8 cellular contexts compared by ENCODE assay signal in the genomic region with DNA sequence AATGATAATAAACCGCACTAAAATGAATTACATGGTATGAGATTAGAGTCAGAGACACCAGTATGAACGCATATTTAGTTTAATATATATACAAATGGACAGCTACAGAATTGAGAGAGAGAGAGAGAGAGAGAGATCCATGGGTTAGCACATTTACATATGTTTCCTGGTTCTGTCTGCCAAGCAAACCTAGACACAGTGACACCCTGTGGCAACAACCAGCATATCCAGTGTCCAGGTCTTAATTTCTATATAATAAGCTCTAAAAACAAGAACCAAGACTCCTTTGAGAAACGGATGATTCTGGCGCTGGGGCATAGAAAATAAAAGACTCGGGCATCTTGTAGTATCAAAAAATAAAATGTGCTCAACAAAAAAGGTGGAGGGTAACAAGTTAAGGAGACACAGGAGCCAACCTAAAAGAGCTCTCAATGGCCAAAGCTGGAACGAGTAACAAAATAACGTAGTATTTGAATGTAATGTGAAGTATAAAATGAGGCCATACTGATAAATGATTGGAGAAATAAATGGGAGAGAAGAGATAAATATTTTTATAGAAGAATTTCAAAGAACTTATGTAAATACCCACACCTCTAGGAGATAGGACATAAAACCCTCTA.
DNase-seq lines count a peak whose midpoint lies in the region; ATAC-seq and TF ChIP-seq lines count a peak whose summit lies in the region.

No MANE protein-coding gene starts in this region.

- TF ChIP-seq CTCF in heart right ventricle (IDR thresholded peaks at IDR 0.05), result peak in 8 of 9 donors; percentile 5 to 65 (median 54)

- ATAC-seq in GM19397 (IDR thresholded peaks at IDR 0.05; ENCODE audit: unreplicated experiment) (peak; percentile 84), HG03439 (IDR thresholded peaks at IDR 0.05; ENCODE audit: unreplicated experiment) (peak; percentile 83), heart right ventricle (peak in 4 of 8 donors; percentile 41 to 59 (median 46))
- ATAC-seq in activated T-helper 17 cell treated with anti-CD3 and anti-CD28 coated beads, Interleukin-2, amount 50 U/mL, for 72 hours (replicated peaks), result peak; percentile 76

- peaks cover 0 to 9% (median 0%) of the 10 kb centered on the region in 11 donors for H3K9me3 ChIP-seq in heart right ventricle

- H3K4me1 Mint-ChIP-seq in activated T-helper 17 cell treated with anti-CD3 and anti-CD28 coated beads, Interleukin-2, amount 50 U/mL, for 72 hours, result no peaks in the 10 kb centered on the region

- H3K27me3 Mint-ChIP-seq in activated T-helper 17 cell treated with anti-CD3 and anti-CD28 coated beads, Interleukin-2, amount 50 U/mL, for 72 hours, result no peaks in the 10 kb centered on the region

- no peaks in the 10 kb centered on the region for H3K9me3 Mint-ChIP-seq in activated T-helper 17 cell treated with anti-CD3 and anti-CD28 coated beads, Interleukin-2, amount 50 U/mL, for 72 hours

- no peak overlapping the region for H3K4me3 ChIP-seq in heart right ventricle

- intact Hi-C loops in heart right ventricle (cut with DNase I), result loop anchor here in 6 of 10 donors (5.0 to 10.0 kb wide), 3 partner anchors 197 to 207 kb away; no protein-coding TSS in a partner anchor

- H3K4me1 ChIP-seq in heart right ventricle, result peaks cover 0 to 6% (median 0%) of the 10 kb centered on the region in 9 donors

- H3K36me3 Mint-ChIP-seq in activated T-helper 17 cell treated with anti-CD3 and anti-CD28 coated beads, Interleukin-2, amount 50 U/mL, for 72 hours (ENCODE audit: low read depth), result no peaks in the 10 kb centered on the region

- DNase-seq in D341Med (ENCODE audit: low spot score) (peak; percentile 54), NOMO-1 (lab: John Stamatoyannopoulos, UW; ENCODE audit: unreplicated experiment in 2 of 2) (peak; percentile 3 to 50), heart right ventricle (peak in 1 of 2 donors; percentile 13), NCI-H1930 (lab: John Stamatoyannopoulos, UW) (no peak)
- DNase-seq in stimulated activated CD4-positive, alpha-beta T cell treated with anti-CD3 and anti-CD28 coated beads, Interleukin-12 subunit alpha, Interleukin-12 subunit beta, amount 100 ng/mL, for 4 hours, result peak; percentile 33

- H3K36me3 ChIP-seq in heart right ventricle, result no peaks in the 10 kb centered on the region

- 80 to 85% methylated on average over 7 of the region's 7 CpGs for WGBS in heart right ventricle, 2 donors

- no peak overlapping the region for H3K4me3 Mint-ChIP-seq in activated T-helper 17 cell treated with anti-CD3 and anti-CD28 coated beads, Interleukin-2, amount 50 U/mL, for 72 hours

- no peak overlapping the region for H3K27ac ChIP-seq in heart right ventricle

- H3K27ac Mint-ChIP-seq in activated T-helper 17 cell treated with anti-CD3 and anti-CD28 coated beads, Interleukin-2, amount 50 U/mL, for 72 hours, result no peak overlapping the region

- H3K27me3 ChIP-seq in heart right ventricle, result no peaks in the 10 kb centered on the region

Comparison
In these comparisons a context has a peak if more than half of its experiments do, and no peak if none do; other contexts are left out.
1. DNase-seq: peak in D341Med (single experiment), NOMO-1 (2 of 2) and stimulated activated CD4-positive, alpha-beta T cell treated with anti-CD3 and anti-CD28 coated beads, Interleukin-12 subunit alpha, Interleukin-12 subunit beta, amount 100 ng/mL, for 4 hours (single experiment); none in NCI-H1930 (0 of 2).